In the genomic region with DNA sequence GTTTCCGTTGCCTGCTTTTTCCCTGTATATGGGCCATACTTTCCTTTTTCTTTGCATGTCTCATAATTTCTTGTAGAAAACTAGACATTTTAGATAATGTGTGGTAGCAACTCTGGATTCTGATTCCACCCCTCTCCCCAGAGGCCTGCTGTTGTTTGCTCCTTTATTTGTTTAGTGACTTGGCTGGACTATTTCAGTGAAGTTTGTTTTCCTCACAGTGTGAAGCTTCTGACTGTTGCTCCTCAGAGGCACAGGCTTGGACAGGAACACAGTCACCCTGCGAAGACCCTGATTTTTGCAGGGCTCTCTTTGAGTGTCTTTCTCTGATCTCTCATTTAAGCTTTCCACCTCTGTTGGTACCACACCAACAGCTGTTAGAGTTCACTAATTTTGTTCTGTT, we compare ENCODE assay signal across 1 cellular context.
TF ChIP-seq lines count a peak whose summit lies in the region.

No MANE protein-coding gene starts in this region.

TF ChIP-seq in HepG2, 621 proteins besides CTCF, POLR2A, EP300 and RAD21:
- no peak for TF ChIP-seq ZNF891 (CRISPR knock-in tag; IDR thresholded peaks at IDR 0.05)
- no peak for TF ChIP-seq ASH2L (IDR thresholded peaks at IDR 0.05; ENCODE audit: insufficient read length, low read depth, low read length)
- TF ChIP-seq ZNF768 (CRISPR knock-in tag; IDR thresholded peaks at IDR 0.05), result no peak
- peak; percentile 34; the same call in 1 of the 2 replicates for TF ChIP-seq IKZF5 (CRISPR knock-in tag; IDR thresholded peaks at IDR 0.05)
- TF ChIP-seq MTF1 (CRISPR knock-in tag; IDR thresholded peaks at IDR 0.05), result no peak
- no peak for TF ChIP-seq ZNF543 (CRISPR knock-in tag; IDR thresholded peaks at IDR 0.05)
- no peak for TF ChIP-seq ZNF503 (CRISPR knock-in tag; IDR thresholded peaks at IDR 0.05)
- peak; percentile 58; the same call in 1 of the 2 replicates for TF ChIP-seq NFE2L2 (IDR thresholded peaks at IDR 0.05; ENCODE audit: low read length)
- TF ChIP-seq GZF1 (CRISPR knock-in tag; IDR thresholded peaks at IDR 0.05), result no peak
- TF ChIP-seq, protein P1, sequence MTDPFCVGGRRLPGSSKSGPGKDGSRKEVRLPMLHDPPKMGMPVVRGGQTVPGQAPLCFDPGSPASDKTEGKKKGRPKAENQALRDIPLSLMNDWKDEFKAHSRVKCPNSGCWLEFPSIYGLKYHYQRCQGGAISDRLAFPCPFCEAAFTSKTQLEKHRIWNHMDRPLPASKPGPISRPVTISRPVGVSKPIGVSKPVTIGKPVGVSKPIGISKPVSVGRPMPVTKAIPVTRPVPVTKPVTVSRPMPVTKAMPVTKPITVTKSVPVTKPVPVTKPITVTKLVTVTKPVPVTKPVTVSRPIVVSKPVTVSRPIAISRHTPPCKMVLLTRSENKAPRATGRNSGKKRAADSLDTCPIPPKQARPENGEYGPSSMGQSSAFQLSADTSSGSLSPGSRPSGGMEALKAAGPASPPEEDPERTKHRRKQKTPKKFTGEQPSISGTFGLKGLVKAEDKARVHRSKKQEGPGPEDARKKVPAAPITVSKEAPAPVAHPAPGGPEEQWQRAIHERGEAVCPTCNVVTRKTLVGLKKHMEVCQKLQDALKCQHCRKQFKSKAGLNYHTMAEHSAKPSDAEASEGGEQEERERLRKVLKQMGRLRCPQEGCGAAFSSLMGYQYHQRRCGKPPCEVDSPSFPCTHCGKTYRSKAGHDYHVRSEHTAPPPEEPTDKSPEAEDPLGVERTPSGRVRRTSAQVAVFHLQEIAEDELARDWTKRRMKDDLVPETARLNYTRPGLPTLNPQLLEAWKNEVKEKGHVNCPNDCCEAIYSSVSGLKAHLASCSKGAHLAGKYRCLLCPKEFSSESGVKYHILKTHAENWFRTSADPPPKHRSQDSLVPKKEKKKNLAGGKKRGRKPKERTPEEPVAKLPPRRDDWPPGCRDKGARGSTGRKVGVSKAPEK (CRISPR knock-in tag; IDR thresholded peaks at IDR 0.05; ENCODE audit: borderline replicate concordance), result no peak
- TF ChIP-seq ATRX (CRISPR knock-in tag; IDR thresholded peaks at IDR 0.05; ENCODE audit: borderline replicate concordance), result no peak
- no peak for TF ChIP-seq KDM3A (CRISPR knock-in tag; IDR thresholded peaks at IDR 0.05; ENCODE audit: low read depth)
- no peak for TF ChIP-seq MAFG (CRISPR knock-in tag; IDR thresholded peaks at IDR 0.05)
- TF ChIP-seq FOXA3 (CRISPR knock-in tag; IDR thresholded peaks at IDR 0.05), result peak; percentile 43; the same call in 1 of the 2 replicates
- no peak for TF ChIP-seq ZFP37 (CRISPR knock-in tag; IDR thresholded peaks at IDR 0.05; ENCODE audit: borderline replicate concordance)
- TF ChIP-seq RXRA (CRISPR knock-in tag; IDR thresholded peaks at IDR 0.05), result no peak
